In genomic region chr6:26122005-26122388, GRCh38 we compare ENCODE assay signal across 9 cellular contexts. TPM values are rescaled to one million over a fixed set of nuclear protein-coding genes. Genes with fewer than 3 reads are reported as not detected.
A peak's percentile ranks its signal among the peaks of the same experiment; 100 is the strongest.
DNase-seq lines count a peak whose midpoint lies in the region; ATAC-seq and TF ChIP-seq lines count a peak whose summit lies in the region.
"Had no signal": no experiment of that assay in that cellular context is flagged by ENCODE, and none has a peak within 500 bp of the region (broad histone marks: within the 10 kb centered on the region; RNA-seq: fewer than 3 reads in every experiment).

No MANE protein-coding gene starts in this region.

- POLR2A ChIA-PET in naive thymus-derived CD8-positive, alpha-beta T cell (lab: Charles Lee), result interaction anchor here (1.3 to 12.6 kb wide), 11 partner anchors 16 to 102 kb away, joined by 6 to 1613 read pairs (median 77); a partner anchor contains a TSS

- H2AFZ ChIP-seq in ACC112 (ENCODE audit: low read length, unreplicated experiment), result peak overlapping the region; percentile 35

- H3K27ac Mint-ChIP-seq in IgD-negative memory B cell (peak overlapping the region; percentile 94 to 99 (median 99)), brain (peak overlapping the region; percentile 98 to 99 (median 98))
- H3K27ac Mint-ChIP-seq in naive thymus-derived CD8-positive, alpha-beta T cell, result peak overlapping the region; percentile 96 to 100 (median 98)

- H3K4me1 ChIP-seq in ACC112 (ENCODE audit: control insufficient read depth, insufficient read depth, low read length, unreplicated experiment), result peaks cover 18% of the 10 kb centered on the region

- H3K36me3 Mint-ChIP-seq in IgD-negative memory B cell (peaks cover 6% of the 10 kb centered on the region), brain (peaks cover 20% of the 10 kb centered on the region)
- H3K36me3 Mint-ChIP-seq in naive thymus-derived CD8-positive, alpha-beta T cell, result peaks cover 5 to 12% (median 10%) of the 10 kb centered on the region in 3 donors

- H3K27me3 ChIP-seq in ACC112 (ENCODE audit: insufficient read depth, low read length), result no peaks in the 10 kb centered on the region

- peak overlapping the region; percentile 95 for H3K27ac ChIP-seq in ACC112 (ENCODE audit: low read depth, low read length)

- peaks cover 12 to 18% (median 14%) of the 10 kb centered on the region in 3 donors for H3K4me1 Mint-ChIP-seq in IgD-negative memory B cell
- H3K4me1 Mint-ChIP-seq in brain, result peaks cover 28% of the 10 kb centered on the region
- peaks cover 17 to 33% (median 22%) of the 10 kb centered on the region in 4 donors for H3K4me1 Mint-ChIP-seq in naive thymus-derived CD8-positive, alpha-beta T cell

- no peak for DNase-seq in naive thymus-derived CD8-positive, alpha-beta T cell
- no peak for DNase-seq in DMS79 treated with DMSO at 0.1 percent for 48 hours (lab: John Stamatoyannopoulos, UW)
- DNase-seq in NCI-H128 (lab: John Stamatoyannopoulos, UW; ENCODE audit: unreplicated experiment), result no peak
- no peak for DNase-seq in NCI-H187 treated with DMSO at 0.1 percent for 48 hours (lab: John Stamatoyannopoulos, UW)
- DNase-seq: stimulated activated CD4-positive, alpha-beta T cell treated with anti-CD3 and anti-CD28 coated beads, Interleukin-4, amount 100 ng/mL, for 4 hours had no signal

- H3K79me2 ChIP-seq in ACC112 (ENCODE audit: control insufficient read depth, insufficient read depth, low read length, unreplicated experiment), result peaks cover 30% of the 10 kb centered on the region

- peaks cover 14% of the 10 kb centered on the region; the same call in 1 of the 2 replicates for H3K36me3 ChIP-seq in ACC112 (ENCODE audit: insufficient read depth, low read length)

- no peak for ATAC-seq in naive thymus-derived CD8-positive, alpha-beta T cell
- no peak for ATAC-seq in GM18909 (IDR thresholded peaks at IDR 0.05; ENCODE audit: poor library complexity, unreplicated experiment)

- peak overlapping the region in 2 of 4 donors; percentile 93 to 97 for H3K4me3 Mint-ChIP-seq in IgD-negative memory B cell
- H3K4me3 Mint-ChIP-seq in brain, result peak overlapping the region; percentile 95 to 98 (median 96)
- peak overlapping the region in 6 of 10 donors; percentile 96 to 100 (median 98) for H3K4me3 Mint-ChIP-seq in naive thymus-derived CD8-positive, alpha-beta T cell

- H3K27me3 Mint-ChIP-seq in IgD-negative memory B cell (no peaks in the 10 kb centered on the region), brain (peaks cover 33% of the 10 kb centered on the region)
- peaks cover 0 to 4% (median 0%) of the 10 kb centered on the region in 5 donors for H3K27me3 Mint-ChIP-seq in naive thymus-derived CD8-positive, alpha-beta T cell

- H3K9me3 Mint-ChIP-seq in IgD-negative memory B cell (peaks cover 3 to 4% (median 4%) of the 10 kb centered on the region in 3 donors), brain (peaks cover 0 to 11% (median 0%) of the 10 kb centered on the region in 5 experiments)
- H3K9me3 Mint-ChIP-seq in naive thymus-derived CD8-positive, alpha-beta T cell, result peaks cover 0 to 4% (median 0%) of the 10 kb centered on the region in 9 donors

- H3K4me3 ChIP-seq in ACC112 (ENCODE audit: low read depth, low read length), result peak overlapping the region; percentile 99

- TF ChIP-seq CTCF in brain (conservative IDR thresholded peaks at IDR 0.05), result no peak

RNA-seq across cellular contexts. Expression of gene HFE, which starts 34.8 kb away (rescaled TPM):
- 7.2 TPM for polyA plus RNA-seq in IgD-negative memory B cell
- polyA plus RNA-seq in brain (ENCODE audit: insufficient read depth, low read depth, low replicate concordance), result 1.6 TPM
- 1 to 10 TPM; 1.3 to 1.6 TPM for total RNA-seq in naive thymus-derived CD8-positive, alpha-beta T cell
- polyA plus RNA-seq in naive thymus-derived CD8-positive, alpha-beta T cell, result 1 to 10 TPM in 2 of 3 donors, under 1 TPM in 1; 0.68 to 3.8 (median 1.8) TPM
